8 cellular contexts compared by ENCODE assay signal in genomic region chr17:80991645-80992076, GRCh38. TPM values are rescaled to one million over a fixed set of nuclear protein-coding genes. Genes with fewer than 3 reads are reported as not detected.
DNase-seq lines count a peak whose midpoint lies in the region; ATAC-seq and TF ChIP-seq lines count a peak whose summit lies in the region.

Gene CHMP6 (plus strand): TSS chr17:80991841. CDS start chr17:80991919, 78 bp downstream.

- no peaks in the 10 kb centered on the region for H3K9me3 Mint-ChIP-seq in activated T-cell treated with anti-CD3 and anti-CD28 coated beads, Interleukin-2, amount 50 U/mL, for 4 hours

- no TSS peak for BruUV-seq in OCI-LY7 (replicated peaks; lab: Mats Ljungman, UMichigan)

- no peaks in the 10 kb centered on the region for H3K9me3 ChIP-seq in OCI-LY7 (ENCODE audit: low read length)
- H3K9me3 ChIP-seq in mucosa of stomach (ENCODE audit: control insufficient read depth, low read length) = no peaks in the 10 kb centered on the region

- no peak within 1 kb of the TSS for H3K27ac ChIP-seq in OCI-LY7 (ENCODE audit: low read depth, low read length, poor library complexity, severe bottlenecking)

- ATAC-seq in HG02798 (IDR thresholded peaks at IDR 0.05; ENCODE audit: poor library complexity, unreplicated experiment) (peak; percentile 68), esophagus mucosa (peak; percentile 63)
- peak; percentile 74 to 77 for ATAC-seq in activated T-cell treated with anti-CD3 and anti-CD28 coated beads, Interleukin-2, amount 50 U/mL, for 4 hours

- TF ChIP-seq CTCF in OCI-LY7 (conservative IDR thresholded peaks at IDR 0.05; ENCODE audit: low read length) = no peak; the same call in 1 of the 2 replicates

- peaks cover 6% of the 10 kb centered on the region for H3K27me3 ChIP-seq in mucosa of stomach (ENCODE audit: control insufficient read depth, insufficient read depth, low read length)

- H3K9me2 ChIP-seq in OCI-LY7 (ENCODE audit: insufficient read depth, low read length) = no peaks in the 10 kb centered on the region

- peak within 1 kb of the TSS; percentile 82; the same call in 1 of the 2 replicates for H2AFZ ChIP-seq in OCI-LY7 (ENCODE audit: low read length)

- H4K20me1 ChIP-seq in OCI-LY7 (ENCODE audit: insufficient read depth, low read length) = no peaks in the 10 kb centered on the region

- H3K36me3 ChIP-seq in OCI-LY7 (ENCODE audit: insufficient read depth, low read length) (no peaks in the 10 kb centered on the region), mucosa of stomach (ENCODE audit: control insufficient read depth, insufficient read depth, low read length) (no peaks in the 10 kb centered on the region)

- POLR2A ChIA-PET in OCI-LY7 (lab: Charles Lee) = no interaction called here

- peak within 1 kb of the TSS; percentile 79 for H3K4me3 Mint-ChIP-seq in activated T-cell treated with anti-CD3 and anti-CD28 coated beads, Interleukin-2, amount 50 U/mL, for 4 hours

- peak within 1 kb of the TSS; percentile 77 for H3K9ac ChIP-seq in mucosa of stomach (ENCODE audit: low read length)

- H3K4me3 ChIP-seq in OCI-LY7 (ENCODE audit: low read depth, low read length, poor library complexity, severe bottlenecking) (peak within 1 kb of the TSS; percentile 82), mucosa of stomach (ENCODE audit: low read length) (peak within 1 kb of the TSS; percentile 50)

- H3K4me1 Mint-ChIP-seq in activated T-cell treated with anti-CD3 and anti-CD28 coated beads, Interleukin-2, amount 50 U/mL, for 4 hours (ENCODE audit: low read depth) = peaks cover 24% of the 10 kb centered on the region

- H3K4me2 ChIP-seq in OCI-LY7 (ENCODE audit: low read length) = peak within 1 kb of the TSS; percentile 68

- DNase-seq in ELR (ENCODE audit: low read depth) (peak; percentile 82), OCI-LY7 (ENCODE audit: low spot score) (peak; percentile 75), SHP77 treated with DMSO at 0.1 percent for 48 hours (lab: John Stamatoyannopoulos, UW) (no peak)
- DNase-seq in activated T-cell treated with anti-CD3 and anti-CD28 coated beads, Interleukin-2, amount 50 U/mL, for 4 hours = peak; percentile 64
- DNase-seq in stimulated activated CD8-positive, alpha-beta memory T cell treated with anti-CD3 and anti-CD28 coated beads, Interleukin-4, amount 100 ng/mL, for 48 hours = peak; percentile 81

- H3K27me3 Mint-ChIP-seq in activated T-cell treated with anti-CD3 and anti-CD28 coated beads, Interleukin-2, amount 50 U/mL, for 4 hours (ENCODE audit: low read depth) = no peaks in the 10 kb centered on the region

- no peaks in the 10 kb centered on the region for H3K79me2 ChIP-seq in OCI-LY7 (ENCODE audit: insufficient read depth, low read depth, low read length)

- CTCF ChIA-PET in OCI-LY7 (lab: Charles Lee; ENCODE audit: unreplicated experiment) = no interaction called here

- no peaks in the 10 kb centered on the region for H3K4me1 ChIP-seq in OCI-LY7 (ENCODE audit: insufficient read depth, low read length, poor library complexity, severe bottlenecking)
- peaks cover 31% of the 10 kb centered on the region for H3K4me1 ChIP-seq in mucosa of stomach (ENCODE audit: control insufficient read depth, insufficient read depth, low read length)

- intact Hi-C loops in OCI-LY7 (cut with micrococcal nuclease; ENCODE audit: unreplicated experiment) = no loop called here

- H3K36me3 Mint-ChIP-seq in activated T-cell treated with anti-CD3 and anti-CD28 coated beads, Interleukin-2, amount 50 U/mL, for 4 hours (ENCODE audit: insufficient read depth) = peaks cover 2% of the 10 kb centered on the region

RNA-seq across cellular contexts. Expression of gene CHMP6, which starts in this region (rescaled TPM):
- total RNA-seq in OCI-LY7 (2014; rRNA removed; shearing (Covaris generic)) = 7.9 and 10.8 TPM in 2 replicates
- total RNA-seq in OCI-LY7 (2022) (23.6 and 23.8 TPM in 2 replicates), esophagus mucosa (22.2 TPM)
- 10 to 100 TPM; 35.7 to 42.4 (median 42.1) TPM for total RNA-seq in activated T-cell treated with anti-CD3 and anti-CD28 coated beads, Interleukin-2, amount 50 U/mL, for 4 hours
